In genomic region chr14:68325267-68325807, GRCh38 we compare ENCODE assay signal across 13 cellular contexts.
DNase-seq lines count a peak whose midpoint lies in the region; ATAC-seq and TF ChIP-seq lines count a peak whose summit lies in the region.
"Had no signal": no experiment of that assay in that cellular context is flagged by ENCODE, and none has a peak within 500 bp of the region (broad histone marks: within the 10 kb centered on the region; RNA-seq: fewer than 3 reads in every experiment).

No MANE protein-coding gene starts in this region.

- intact Hi-C loops in right lobe of liver (cut with DNase I), result no loop called here
- intact Hi-C loops in activated T-helper 2 cell treated with anti-CD3 and anti-CD28 coated beads, Interferon-gamma antibody, Interleukin-2, Interleukin-4, amounts not matched to agents 10 μg/mL and 5 μg/mL and 100 μg/mL, durations not matched to agents 14 hours and 24 hours and 36 hours (cut with micrococcal nuclease), result no loop called here

- H3K27ac ChIP-seq in SU-DHL-6 (ENCODE audit: low read depth, low read length), result 0 out of 2 replicates have a peak overlapping the region, but pooled peaks have one; percentile 3
- no peak overlapping the region for H3K27ac ChIP-seq in right lobe of liver
- H3K27ac ChIP-seq: C4-2B had no signal

- WGBS in right lobe of liver (ENCODE audit: insufficient coverage, low coverage, low lambda C conversion rate, missing lambda C conversion rate), result 85% methylated on average over 5 of the region's 5 CpGs

- peaks cover 42% of the 10 kb centered on the region for H3K4me1 Mint-ChIP-seq in memory B cell
- H3K4me1 Mint-ChIP-seq in stimulated activated naive B cell treated with anti-CD40 and anti-IgM and Interleukin-4, amounts not matched to agents 10 μg/mL and 1 μg/mL and 100 μg/mL, for 72 hours, result peaks cover 50 to 70% of the 10 kb centered on the region in 2 donors
- no peaks in the 10 kb centered on the region for H3K4me1 Mint-ChIP-seq in activated T-helper 2 cell treated with anti-CD3 and anti-CD28 coated beads, Interferon-gamma antibody, Interleukin-2, Interleukin-4, amounts not matched to agents 10 μg/mL and 5 μg/mL and 100 μg/mL, durations not matched to agents 14 hours and 24 hours and 36 hours (ENCODE audit: low read depth)

- H3F3A ChIP-seq in SU-DHL-6 (ENCODE audit: insufficient read depth), result 0 out of 2 replicates have a peak, but pooled peaks cover 3% of the 10 kb centered on the region

- H3K4me2 ChIP-seq in SU-DHL-6 (ENCODE audit: low read depth, low read length, poor library complexity, severe bottlenecking), result no peak overlapping the region

- H3K9me3 ChIP-seq in SU-DHL-6 (ENCODE audit: insufficient read depth, low read length), result no peaks in the 10 kb centered on the region
- no peaks in the 10 kb centered on the region for H3K9me3 ChIP-seq in right lobe of liver
- H3K9me3 ChIP-seq: BE2C, HAP-1 had no signal

- no peaks in the 10 kb centered on the region for H3K4me1 ChIP-seq in right lobe of liver
- H3K4me1 ChIP-seq: BE2C, HAP-1 had no signal

- H3K79me2 ChIP-seq in SU-DHL-6 (ENCODE audit: insufficient read depth, low read length), result no peaks in the 10 kb centered on the region

- H3K36me3 Mint-ChIP-seq in memory B cell, result peaks cover 2% of the 10 kb centered on the region
- peaks cover 2 to 17% of the 10 kb centered on the region in 2 donors for H3K36me3 Mint-ChIP-seq in stimulated activated naive B cell treated with anti-CD40 and anti-IgM and Interleukin-4, amounts not matched to agents 10 μg/mL and 1 μg/mL and 100 μg/mL, for 72 hours
- H3K36me3 Mint-ChIP-seq in activated T-helper 2 cell treated with anti-CD3 and anti-CD28 coated beads, Interferon-gamma antibody, Interleukin-2, Interleukin-4, amounts not matched to agents 10 μg/mL and 5 μg/mL and 100 μg/mL, durations not matched to agents 14 hours and 24 hours and 36 hours (ENCODE audit: low read depth), result no peaks in the 10 kb centered on the region

- no peak overlapping the region for H3K4me3 ChIP-seq in SU-DHL-6 (ENCODE audit: insufficient read depth, low read length, poor library complexity, severe bottlenecking)
- no peak overlapping the region for H3K4me3 ChIP-seq in right lobe of liver
- H3K4me3 ChIP-seq: HAP-1 had no signal

- TF ChIP-seq CTCF in SU-DHL-6 (IDR thresholded peaks at IDR 0.05; ENCODE audit: insufficient read depth, low read length, poor library complexity, severe bottlenecking), result no peak
- TF ChIP-seq CTCF in right lobe of liver (IDR thresholded peaks at IDR 0.05), result no peak

- H3K27me3 Mint-ChIP-seq in memory B cell, result no peaks in the 10 kb centered on the region
- H3K27me3 Mint-ChIP-seq in stimulated activated naive B cell treated with anti-CD40 and anti-IgM and Interleukin-4, amounts not matched to agents 10 μg/mL and 1 μg/mL and 100 μg/mL, for 72 hours, result no peaks in the 10 kb centered on the region
- H3K27me3 Mint-ChIP-seq in activated T-helper 2 cell treated with anti-CD3 and anti-CD28 coated beads, Interferon-gamma antibody, Interleukin-2, Interleukin-4, amounts not matched to agents 10 μg/mL and 5 μg/mL and 100 μg/mL, durations not matched to agents 14 hours and 24 hours and 36 hours (ENCODE audit: low read depth), result no peaks in the 10 kb centered on the region
- H3K27me3 Mint-ChIP-seq: CD4-positive, alpha-beta memory T cell had no signal

- DNase-seq in NOMO-1 treated with DMSO at 0.1 percent for 48 hours (lab: John Stamatoyannopoulos, UW; ENCODE audit: unreplicated experiment) (peak; percentile 10), NOMO-1 treated with dmso at 0.1 percent for 144 hours (lab: John Stamatoyannopoulos, UW; ENCODE audit: unreplicated experiment) (no peak), memory B cell (ENCODE audit: low spot score in 2 of 2) (no peak), AML-193 (lab: John Stamatoyannopoulos, UW) (no peak), right lobe of liver (no peak)
- no peak for DNase-seq in stimulated activated naive B cell treated with anti-CD40 and anti-IgM and Interleukin-4, amounts not matched to agents 10 μg/mL and 1 μg/mL and 100 μg/mL, for 72 hours
- no peak for DNase-seq in activated T-helper 2 cell treated with anti-CD3 and anti-CD28 coated beads, Interferon-gamma antibody, Interleukin-2, Interleukin-4, amounts not matched to agents 10 μg/mL and 5 μg/mL and 100 μg/mL, durations not matched to agents 14 hours and 24 hours and 36 hours (ENCODE audit: low spot score)
- DNase-seq: 8988T; BE2C; CD4-positive, alpha-beta memory T cell had no signal

- H2AFZ ChIP-seq in SU-DHL-6 (ENCODE audit: low read depth, low read length, severe bottlenecking), result no peak overlapping the region

- H3K27ac Mint-ChIP-seq in memory B cell, result peak overlapping the region; percentile 13
- H3K27ac Mint-ChIP-seq in stimulated activated naive B cell treated with anti-CD40 and anti-IgM and Interleukin-4, amounts not matched to agents 10 μg/mL and 1 μg/mL and 100 μg/mL, for 72 hours, result peak overlapping the region; percentile 26
- no peak overlapping the region for H3K27ac Mint-ChIP-seq in activated T-helper 2 cell treated with anti-CD3 and anti-CD28 coated beads, Interferon-gamma antibody, Interleukin-2, Interleukin-4, amounts not matched to agents 10 μg/mL and 5 μg/mL and 100 μg/mL, durations not matched to agents 14 hours and 24 hours and 36 hours
- H3K27ac Mint-ChIP-seq: CD4-positive, alpha-beta memory T cell had no signal

- no peaks in the 10 kb centered on the region for H3K9me2 ChIP-seq in SU-DHL-6 (replicated peaks; ENCODE audit: insufficient read depth, low read length)

- ATAC-seq in memory B cell (ENCODE audit: low read depth) (peak; percentile 69), right lobe of liver (no peak)
- peak; percentile 46 to 62 for ATAC-seq in stimulated activated naive B cell treated with anti-CD40 and anti-IgM and Interleukin-4, amounts not matched to agents 10 μg/mL and 1 μg/mL and 100 μg/mL, for 72 hours (replicated peaks)

- no peak for TF ChIP-seq POLR2A in right lobe of liver (IDR thresholded peaks at IDR 0.05)

- no peaks in the 10 kb centered on the region for H4K20me1 ChIP-seq in SU-DHL-6 (ENCODE audit: low read depth, low read length)

- no peaks in the 10 kb centered on the region for H3K27me3 ChIP-seq in SU-DHL-6 (ENCODE audit: low read length)
- no peaks in the 10 kb centered on the region for H3K27me3 ChIP-seq in right lobe of liver
- H3K27me3 ChIP-seq: BE2C had no signal

- H3K36me3 ChIP-seq in SU-DHL-6 (ENCODE audit: low read length) (no peaks in the 10 kb centered on the region), right lobe of liver (no peaks in the 10 kb centered on the region)
- H3K36me3 ChIP-seq: BE2C, HAP-1 had no signal

- H3K9me3 Mint-ChIP-seq in memory B cell, result no peaks in the 10 kb centered on the region
- peaks cover 3 to 4% of the 10 kb centered on the region in 2 donors for H3K9me3 Mint-ChIP-seq in stimulated activated naive B cell treated with anti-CD40 and anti-IgM and Interleukin-4, amounts not matched to agents 10 μg/mL and 1 μg/mL and 100 μg/mL, for 72 hours
- H3K9me3 Mint-ChIP-seq in activated T-helper 2 cell treated with anti-CD3 and anti-CD28 coated beads, Interferon-gamma antibody, Interleukin-2, Interleukin-4, amounts not matched to agents 10 μg/mL and 5 μg/mL and 100 μg/mL, durations not matched to agents 14 hours and 24 hours and 36 hours, result no peaks in the 10 kb centered on the region
- H3K9me3 Mint-ChIP-seq: CD4-positive, alpha-beta memory T cell had no signal

- no peak overlapping the region for H3K4me3 Mint-ChIP-seq in memory B cell
- peak overlapping the region in 1 of 2 donors; percentile 9 for H3K4me3 Mint-ChIP-seq in stimulated activated naive B cell treated with anti-CD40 and anti-IgM and Interleukin-4, amounts not matched to agents 10 μg/mL and 1 μg/mL and 100 μg/mL, for 72 hours
- H3K4me3 Mint-ChIP-seq in activated T-helper 2 cell treated with anti-CD3 and anti-CD28 coated beads, Interferon-gamma antibody, Interleukin-2, Interleukin-4, amounts not matched to agents 10 μg/mL and 5 μg/mL and 100 μg/mL, durations not matched to agents 14 hours and 24 hours and 36 hours (ENCODE audit: low read depth), result no peak overlapping the region
- H3K4me3 Mint-ChIP-seq: CD4-positive, alpha-beta memory T cell had no signal

- H3K9ac ChIP-seq in SU-DHL-6 (ENCODE audit: low read length), result no peak overlapping the region

Comparison
In these comparisons a context has a peak if more than half of its experiments do, and no peak if none do; other contexts are left out.
1. ATAC-seq: peak in memory B cell (single experiment) and stimulated activated naive B cell treated with anti-CD40 and anti-IgM and Interleukin-4, amounts not matched to agents 10 μg/mL and 1 μg/mL and 100 μg/mL, for 72 hours (2 of 2); none in right lobe of liver (0 of 4).